15 cellular contexts compared by ENCODE assay signal in genomic region chr16:66226762-66227161, GRCh38.
DNase-seq lines count a peak whose midpoint lies in the region; ATAC-seq and TF ChIP-seq lines count a peak whose summit lies in the region.
"Had no signal": no experiment of that assay in that cellular context is flagged by ENCODE, and none has a peak within 500 bp of the region (broad histone marks: within the 10 kb centered on the region; RNA-seq: fewer than 3 reads in every experiment).

No MANE protein-coding gene starts in this region.

- ATAC-seq in HG02973 (IDR thresholded peaks at IDR 0.05; ENCODE audit: unreplicated experiment) = no peak
- no peak for ATAC-seq in HG03159 (IDR thresholded peaks at IDR 0.05; ENCODE audit: unreplicated experiment)

- no peak overlapping the region for H3K18ac ChIP-seq in neuronal stem cell (ENCODE audit: low read length)

- H3K27me3 ChIP-seq in WERI-Rb-1 (ENCODE audit: insufficient read depth, low read depth, severe bottlenecking) (no peaks in the 10 kb centered on the region), left ventricle myocardium inferior (ENCODE audit: low read depth) (peaks cover 20% of the 10 kb centered on the region), neuronal stem cell (ENCODE audit: control insufficient read depth in 3 of 3, insufficient read depth in 3 of 3, low read depth in 1 of 3, low read length in 3 of 3) (peaks cover 0 to 3% (median 0%) of the 10 kb centered on the region in 3 experiments)
- H3K27me3 ChIP-seq: SJCRH30 had no signal

- H3K4me3 ChIP-seq in AG10803 (ENCODE audit: low read length) (no peak overlapping the region), WERI-Rb-1 (ENCODE audit: low read depth, low read length) (no peak overlapping the region), left ventricle myocardium inferior (no peak overlapping the region), neuronal stem cell (ENCODE audit: low read length in 2 of 2) (no peak overlapping the region)
- H3K4me3 ChIP-seq: SJCRH30 had no signal

- H2AK5ac ChIP-seq in neuronal stem cell (ENCODE audit: low read depth, low read length) = peak overlapping the region; percentile 42

- no peak overlapping the region for H3K4ac ChIP-seq in neuronal stem cell (ENCODE audit: low read length)

- peaks cover 9% of the 10 kb centered on the region for H3K4me1 ChIP-seq in left ventricle myocardium inferior
- H3K4me1 ChIP-seq in neuronal stem cell (ENCODE audit: control insufficient read depth in 2 of 2, insufficient read depth in 1 of 2, low read depth in 1 of 2, low read length in 2 of 2) = peaks cover 3 to 17% of the 10 kb centered on the region in 2 donors

- H3K9me3 ChIP-seq in WERI-Rb-1 (ENCODE audit: severe bottlenecking) (no peaks in the 10 kb centered on the region), left ventricle myocardium inferior (replicated peaks) (no peaks in the 10 kb centered on the region), neuronal stem cell (replicated peaks in 1 of 2; ENCODE audit: control insufficient read depth in 2 of 2, insufficient read depth in 1 of 2, low read depth in 1 of 2, low read length in 2 of 2) (no peaks in the 10 kb centered on the region)
- H3K9me3 ChIP-seq: SJCRH30 had no signal

- no peak overlapping the region for H3K23ac ChIP-seq in neuronal stem cell (ENCODE audit: low read depth, low read length, poor library complexity)

- no peak overlapping the region for H2AFZ ChIP-seq in neuronal stem cell (ENCODE audit: low read length)

- peak; percentile 20 for DNase-seq in AG10803 (ENCODE audit: low read depth)
- no peak for DNase-seq in WERI-Rb-1
- DNase-seq in left ventricle myocardium inferior = peak; percentile 46
- no peak for DNase-seq in neuronal stem cell (ENCODE audit: low spot score)
- no peak for DNase-seq in stimulated activated CD4-positive, alpha-beta T cell treated with anti-CD3 and anti-CD28 coated beads, Interleukin-4, amount 100 ng/mL, for 1 hour
- DNase-seq in NCI-H187 (lab: John Stamatoyannopoulos, UW) = no peak
- DNase-seq: GF-D8, H7, NCI-H1105 treated with DMSO at 0.1 percent for 48 hours, NCI-H187 treated with DMSO at 0.1 percent for 48 hours, OCI-M1, SJCRH30 had no signal

- TF ChIP-seq CTCF in AG10803 (conservative IDR thresholded peaks at IDR 0.05; ENCODE audit: low read length) (no peak), WERI-Rb-1 (IDR thresholded peaks at IDR 0.05; ENCODE audit: low read depth, low read length) (no peak), left ventricle myocardium inferior (IDR thresholded peaks at IDR 0.05; ENCODE audit: borderline replicate concordance) (peak; percentile 36)

- H2BK15ac ChIP-seq in neuronal stem cell (ENCODE audit: low read length) = peak overlapping the region; percentile 91

- intact Hi-C loops in left ventricle myocardium inferior (cut with micrococcal nuclease) = no loop called here

- H3K79me1 ChIP-seq in neuronal stem cell (ENCODE audit: low read depth, low read length) = no peaks in the 10 kb centered on the region

- H3K36me3 ChIP-seq in WERI-Rb-1 = no peaks in the 10 kb centered on the region
- no peaks in the 10 kb centered on the region for H3K36me3 ChIP-seq in left ventricle myocardium inferior
- H3K36me3 ChIP-seq in neuronal stem cell (replicated peaks in 1 of 2; ENCODE audit: control insufficient read depth in 2 of 2, insufficient read depth in 2 of 2, low read length in 2 of 2) = no peaks in the 10 kb centered on the region
- H3K36me3 ChIP-seq: SJCRH30 had no signal

- H2BK12ac ChIP-seq in neuronal stem cell (ENCODE audit: low read length) = peak overlapping the region; percentile 36

- no peak overlapping the region for H3K14ac ChIP-seq in neuronal stem cell (ENCODE audit: low read length)

- no peak overlapping the region for H2BK120ac ChIP-seq in neuronal stem cell (ENCODE audit: low read depth, low read length)

- no peak overlapping the region for H3K9ac ChIP-seq in neuronal stem cell (ENCODE audit: low read depth, low read length, poor library complexity)

- no peak overlapping the region for H4K8ac ChIP-seq in neuronal stem cell (ENCODE audit: low read depth, low read length)

- no peak overlapping the region for H3K4me2 ChIP-seq in neuronal stem cell (ENCODE audit: insufficient read depth, low read length, poor library complexity, severe bottlenecking)

- H2BK5ac ChIP-seq in neuronal stem cell (ENCODE audit: low read length) = no peak overlapping the region

- WGBS in neuronal stem cell (ENCODE audit: extremely low coverage in 2 of 2, insufficient read length in 2 of 2, insufficient replicate concordance in 1 of 2), 2 donors = no CpG with 5 or more reads among the region's 5 CpGs

- H3K27ac ChIP-seq in WERI-Rb-1 = peak overlapping the region; percentile 54; the same call in 1 of the 2 replicates
- H3K27ac ChIP-seq in left ventricle myocardium inferior (replicated peaks) = no peak overlapping the region
- no peak overlapping the region for H3K27ac ChIP-seq in neuronal stem cell (replicated peaks; ENCODE audit: low read length)
- H3K27ac ChIP-seq: HL-60 had no signal

- no peak overlapping the region for H4K91ac ChIP-seq in neuronal stem cell (ENCODE audit: low read depth, low read length, poor library complexity)

Comparison
In these comparisons a context has a peak if more than half of its experiments do, and no peak if none do; other contexts are left out.
1. DNase-seq: peak in AG10803 (single experiment) and left ventricle myocardium inferior (single experiment); none in WERI-Rb-1 (single experiment), neuronal stem cell (single experiment), stimulated activated CD4-positive, alpha-beta T cell treated with anti-CD3 and anti-CD28 coated beads, Interleukin-4, amount 100 ng/mL, for 1 hour (single experiment) and NCI-H187 (0 of 2).